Comparison of ENCODE assay signal across 1 cellular context in the genomic region with DNA sequence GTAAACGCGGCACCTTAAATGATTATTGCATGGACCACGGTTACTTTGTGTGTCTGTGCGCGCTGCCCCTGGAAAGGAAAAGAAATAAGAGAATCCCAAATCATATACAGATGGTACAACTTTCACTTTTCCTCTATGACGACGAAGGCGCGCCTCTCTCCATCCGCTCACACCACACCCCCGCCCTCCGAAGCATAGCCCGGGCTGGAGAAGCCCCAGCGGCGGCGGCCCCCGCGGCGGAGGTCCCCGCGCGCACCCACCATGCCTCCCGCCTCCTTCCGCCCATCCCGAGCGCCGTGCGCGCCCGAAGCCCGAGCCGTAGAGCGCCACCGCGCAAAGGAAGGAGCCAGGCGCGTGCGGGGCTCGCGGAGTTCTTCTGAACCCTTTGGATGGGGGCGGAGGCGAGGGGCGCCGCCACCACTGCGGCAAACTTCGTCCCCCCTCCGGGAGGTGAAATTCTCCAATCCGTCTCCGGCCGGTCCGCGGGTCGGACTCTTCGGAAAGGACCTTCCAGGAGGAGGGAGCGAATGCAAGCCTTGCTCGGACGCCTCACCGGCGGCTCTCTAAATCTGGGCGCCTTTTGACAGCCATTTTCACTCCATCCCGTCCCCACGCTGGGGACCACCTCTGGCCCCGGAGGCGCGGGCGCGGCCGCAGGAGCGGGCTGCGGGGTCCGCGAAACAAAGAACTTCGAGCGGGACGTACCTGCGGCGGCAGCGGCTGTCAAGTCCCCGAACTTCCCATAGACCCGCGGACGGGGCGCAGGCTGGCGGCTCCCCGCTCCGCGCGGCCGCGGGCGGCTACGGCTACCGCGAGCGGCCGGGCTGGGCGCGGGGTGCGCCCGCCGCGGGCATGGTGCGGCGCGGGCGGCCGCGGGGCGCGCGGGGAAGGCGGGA.
TF ChIP-seq lines count a peak whose summit lies in the region.

No MANE protein-coding gene starts in this region.

TF ChIP-seq in GM12878, 131 proteins besides CTCF, POLR2A, EP300 and RAD21:
- TF ChIP-seq SRF (IDR thresholded peaks at IDR 0.05; ENCODE audit: low read depth in 2 of 2, low read length in 2 of 2) (no peak), RFX5 (IDR thresholded peaks at IDR 0.05; ENCODE audit: low read depth, low read length) (no peak), NR2F1 (conservative IDR thresholded peaks at IDR 0.05) (no peak), LARP7 (IDR thresholded peaks at IDR 0.05) (no peak), YY1 (IDR thresholded peaks at IDR 0.05; ENCODE audit: low read depth, low read length) (no peak), PML (IDR thresholded peaks at IDR 0.05; ENCODE audit: low read length) (no peak), MTA2 (IDR thresholded peaks at IDR 0.05; ENCODE audit: low read depth) (no peak), BACH1 (IDR thresholded peaks at IDR 0.05; ENCODE audit: borderline replicate concordance) (no peak), EED (IDR thresholded peaks at IDR 0.05; ENCODE audit: low read depth) (no peak), SMAD1 (IDR thresholded peaks at IDR 0.05; ENCODE audit: low read depth, partially characterized antibody) (no peak)
- TF ChIP-seq, protein P1, sequence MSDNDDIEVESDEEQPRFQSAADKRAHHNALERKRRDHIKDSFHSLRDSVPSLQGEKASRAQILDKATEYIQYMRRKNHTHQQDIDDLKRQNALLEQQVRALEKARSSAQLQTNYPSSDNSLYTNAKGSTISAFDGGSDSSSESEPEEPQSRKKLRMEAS (IDR thresholded peaks at IDR 0.05; ENCODE audit: low read depth, low read length): no peak
